In the genomic region with DNA sequence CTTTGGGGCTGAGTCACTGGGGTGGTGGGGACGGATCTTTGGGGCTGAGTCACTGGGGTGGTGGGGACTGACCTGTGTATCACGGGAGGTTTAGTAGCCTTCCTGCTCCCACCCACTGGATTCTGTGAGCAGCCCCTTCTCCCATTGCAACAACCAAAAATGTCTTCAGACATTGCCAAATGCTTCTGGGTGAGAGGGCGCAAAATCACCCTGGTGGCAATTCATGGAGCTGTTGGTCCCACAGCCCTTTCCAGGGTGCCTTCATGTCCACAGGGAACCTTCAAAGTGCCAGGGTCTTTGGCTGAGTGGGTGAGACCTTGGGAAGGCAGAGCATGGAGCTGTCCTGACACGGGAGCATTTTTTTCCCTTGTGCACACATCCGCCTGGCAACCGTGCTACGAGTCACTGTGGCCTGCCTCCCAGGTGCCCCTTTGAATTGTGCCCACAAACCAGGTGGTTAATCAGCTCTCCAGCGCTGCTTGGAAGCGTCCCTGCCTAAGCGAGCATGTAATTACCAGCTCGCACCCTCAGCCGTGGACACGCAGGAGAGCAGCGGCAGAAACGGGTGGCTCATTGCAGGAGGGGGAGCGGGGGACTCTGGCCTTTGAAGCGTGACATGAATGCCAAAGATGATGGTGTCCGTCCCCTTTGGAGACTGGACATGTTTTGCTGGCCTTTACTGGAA, we compare ENCODE assay signal across 15 cellular contexts. TPM values are rescaled to one million over a fixed set of nuclear protein-coding genes. Genes with fewer than 3 reads are reported as not detected.
DNase-seq lines count a peak whose midpoint lies in the region; ATAC-seq, FAIRE-seq and TF ChIP-seq lines count a peak whose summit lies in the region.
"Had no signal": no experiment of that assay in that cellular context is flagged by ENCODE, and none has a peak within 500 bp of the region (broad histone marks: within the 10 kb centered on the region; RNA-seq: fewer than 3 reads in every experiment).

No MANE protein-coding gene starts in this region.

- no peak overlapping the region for H3K27ac Mint-ChIP-seq in activated T-helper 17 cell treated with anti-CD3 and anti-CD28 coated beads, Interleukin-2, amount 50 U/mL, for 72 hours
- H3K27ac Mint-ChIP-seq: activated T-helper 1 cell treated with anti-CD3 and anti-CD28 coated beads, Interleukin-12 subunit alpha, Interleukin-12 subunit beta, Interleukin-2, Interleukin-4 antibody, amounts not matched to agents 30 ng/mL and 10 ng/mL and 1 ng/mL, durations not matched to agents 14 hours and 24 hours and 36 hours; brain had no signal

- no peak overlapping the region for H3K4me3 Mint-ChIP-seq in activated T-helper 17 cell treated with anti-CD3 and anti-CD28 coated beads, Interleukin-2, amount 50 U/mL, for 72 hours
- H3K4me3 Mint-ChIP-seq: activated T-helper 1 cell treated with anti-CD3 and anti-CD28 coated beads, Interleukin-12 subunit alpha, Interleukin-12 subunit beta, Interleukin-2, Interleukin-4 antibody, amounts not matched to agents 30 ng/mL and 10 ng/mL and 1 ng/mL, durations not matched to agents 14 hours and 24 hours and 36 hours; brain had no signal

- ATAC-seq in activated T-helper 17 cell treated with anti-CD3 and anti-CD28 coated beads, Interleukin-2, amount 50 U/mL, for 72 hours (replicated peaks), result peak; percentile 65

- H3K27me3 Mint-ChIP-seq in activated T-helper 17 cell treated with anti-CD3 and anti-CD28 coated beads, Interleukin-2, amount 50 U/mL, for 72 hours, result peaks cover 13% of the 10 kb centered on the region

- H3K36me3 ChIP-seq in mesodermal cell (ENCODE audit: control insufficient read depth, insufficient read depth, low read length) (no peaks in the 10 kb centered on the region), A673 (ENCODE audit: insufficient read depth, low read length, poor library complexity, severe bottlenecking) (no peaks in the 10 kb centered on the region)
- H3K36me3 ChIP-seq: thyroid gland had no signal

- H3K4me3 ChIP-seq in mesodermal cell (ENCODE audit: extremely low read depth, insufficient read depth, low read length, poor library complexity, severe bottlenecking), result no peak overlapping the region
- no peak overlapping the region for H3K4me3 ChIP-seq in A673 (ENCODE audit: low read depth, low read length, poor library complexity, severe bottlenecking)
- H3K4me3 ChIP-seq: thyroid gland had no signal

- DNase-seq in ELR (ENCODE audit: low read depth) (peak; percentile 66), HTR-8/SVneo (ENCODE audit: insufficient read length, low spot score) (peak; percentile 74), hypothalamus (lab: John Stamatoyannopoulos, UW) (no peak), A673 (ENCODE audit: low spot score) (no peak), KG1 (lab: John Stamatoyannopoulos, UW) (no peak)
- no peak for DNase-seq in stimulated activated CD4-positive, alpha-beta T cell treated with anti-CD3 and anti-CD28 coated beads, Interleukin-4, amount 100 ng/mL, for 4 hours
- DNase-seq: Kasumi-1, NCI-H446, SHP77, thyroid gland had no signal

- intact Hi-C loops in A673 (cut with micrococcal nuclease; ENCODE audit: unreplicated experiment), result no loop called here

- peak overlapping the region; percentile 49 for H3K27ac ChIP-seq in mesodermal cell (ENCODE audit: low read depth, low read length, severe bottlenecking)
- H3K27ac ChIP-seq in A673 (ENCODE audit: low read depth, low read length, poor library complexity, severe bottlenecking), result no peak overlapping the region
- H3K27ac ChIP-seq: thyroid gland had no signal

- TF ChIP-seq CTCF in A673 (conservative IDR thresholded peaks at IDR 0.05; ENCODE audit: low read depth, low read length), result no peak

- H3K4me1 Mint-ChIP-seq in activated T-helper 17 cell treated with anti-CD3 and anti-CD28 coated beads, Interleukin-2, amount 50 U/mL, for 72 hours, result no peaks in the 10 kb centered on the region

- H3K27me3 ChIP-seq in A673 (replicated peaks; ENCODE audit: insufficient read depth, low read depth, low read length, poor library complexity), result no peaks in the 10 kb centered on the region
- H3K27me3 ChIP-seq: thyroid gland had no signal

- no peaks in the 10 kb centered on the region for H3K9me3 Mint-ChIP-seq in activated T-helper 17 cell treated with anti-CD3 and anti-CD28 coated beads, Interleukin-2, amount 50 U/mL, for 72 hours

- H3K9me3 ChIP-seq in mesodermal cell (ENCODE audit: control insufficient read depth, low read length) (peaks cover 22% of the 10 kb centered on the region), A673 (ENCODE audit: low read depth, low read length, poor library complexity, severe bottlenecking) (no peaks in the 10 kb centered on the region)
- H3K9me3 ChIP-seq: thyroid gland had no signal

- no TSS peak for BruUV-seq in A673 (replicated peaks; lab: Mats Ljungman, UMichigan)

- no peak for FAIRE-seq in HTR-8/SVneo (lab: Jason Lieb, UNC)

- POLR2A ChIA-PET in A673 (lab: Charles Lee; ENCODE audit: low non-redundant PET), result no interaction called here

- no peaks in the 10 kb centered on the region for H3K36me3 Mint-ChIP-seq in activated T-helper 17 cell treated with anti-CD3 and anti-CD28 coated beads, Interleukin-2, amount 50 U/mL, for 72 hours (ENCODE audit: low read depth)
- H3K36me3 Mint-ChIP-seq: brain had no signal

- CTCF ChIA-PET in A673 (lab: Charles Lee), result no interaction called here

- WGBS in mesodermal cell (ENCODE audit: insufficient coverage in 2 of 2), 2 experiments, result 89 to 94% methylated on average over 11 to 16 of the region's 18 CpGs

- H3K4me1 ChIP-seq in mesodermal cell (ENCODE audit: control insufficient read depth, insufficient read depth, low read length, poor library complexity, severe bottlenecking) (peaks cover 16% of the 10 kb centered on the region), A673 (ENCODE audit: insufficient read depth, low read length, poor library complexity, severe bottlenecking) (peaks cover 6% of the 10 kb centered on the region)
- H3K4me1 ChIP-seq: Caco-2, thyroid gland had no signal

RNA-seq across cellular contexts. Expression of a gene that starts 27.4 kb away (rescaled TPM):
- total RNA-seq in activated T-helper 17 cell treated with anti-CD3 and anti-CD28 coated beads, Interleukin-2, amount 50 U/mL, for 72 hours, result not detected
- 9.4 TPM for polyA plus RNA-seq in mesodermal cell (2013, experiment 1 of 2)
- 6.8 TPM for polyA plus RNA-seq in mesodermal cell (2013, experiment 2 of 2)
- not detected in 2 replicates for total RNA-seq in A673 (2021)
- total RNA-seq: activated T-helper 1 cell treated with anti-CD3 and anti-CD28 coated beads, Interleukin-12 subunit alpha, Interleukin-12 subunit beta, Interleukin-2, Interleukin-4 antibody, amounts not matched to agents 30 ng/mL and 10 ng/mL and 1 ng/mL, durations not matched to agents 14 hours and 24 hours and 36 hours; Caco-2 had no signal

Comparison
In these comparisons a context has a peak if more than half of its experiments do, and no peak if none do; other contexts are left out.
1. DNase-seq: peak in ELR (single experiment) and HTR-8/SVneo (single experiment); none in hypothalamus (0 of 51), A673 (single experiment), stimulated activated CD4-positive, alpha-beta T cell treated with anti-CD3 and anti-CD28 coated beads, Interleukin-4, amount 100 ng/mL, for 4 hours (0 of 2) and KG1 (single experiment).